Comparison of ENCODE assay signal across 9 cellular contexts in the genomic region with DNA sequence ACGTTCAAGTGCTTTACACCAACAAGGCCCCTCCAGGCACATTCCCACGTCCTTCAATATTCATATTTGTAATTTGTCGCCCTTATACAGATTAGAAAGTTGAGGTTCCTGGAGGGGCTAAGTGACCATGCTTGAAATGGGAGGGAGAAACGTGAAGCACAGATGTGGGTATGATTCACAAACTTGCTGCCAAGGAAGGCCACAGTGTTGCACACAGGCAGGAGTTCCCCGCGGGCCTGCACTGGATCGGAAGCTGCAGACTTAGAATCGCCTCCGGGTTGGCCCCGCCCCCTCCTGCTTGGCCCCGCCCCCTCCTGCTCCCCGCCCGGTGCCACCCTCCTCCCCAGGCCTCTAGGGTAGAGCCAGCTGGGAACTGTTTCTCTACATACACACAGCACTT. TPM values are rescaled to one million over a fixed set of nuclear protein-coding genes. Genes with fewer than 3 reads are reported as not detected.
DNase-seq lines count a peak whose midpoint lies in the region; ATAC-seq lines count a peak whose summit lies in the region.
"Had no signal": no experiment of that assay in that cellular context is flagged by ENCODE, and none has a peak within 500 bp of the region (broad histone marks: within the 10 kb centered on the region; RNA-seq: fewer than 3 reads in every experiment).

No MANE protein-coding gene starts in this region.

- intact Hi-C loops in Right ventricle myocardium superior (cut with DNase I), result no loop called here

- ATAC-seq in Right ventricle myocardium superior (ENCODE audit: poor library complexity) (peak; percentile 61), GM19324 (IDR thresholded peaks at IDR 0.05; ENCODE audit: low FRiP score, unreplicated experiment) (no peak)

- DNase-seq in GM04504 (ENCODE audit: low read depth) (peak; percentile 60), SKM-1 treated with dmso at 0.1 percent for 144 hours (lab: John Stamatoyannopoulos, UW; ENCODE audit: unreplicated experiment) (peak; percentile 56), Right ventricle myocardium superior (peak; percentile 85), putamen (ENCODE audit: low spot score) (peak; percentile 79), COLO668 (lab: John Stamatoyannopoulos, UW; ENCODE audit: unreplicated experiment) (no peak), NCI-H128 (lab: John Stamatoyannopoulos, UW; ENCODE audit: unreplicated experiment) (no peak), NCI-H774 (lab: John Stamatoyannopoulos, UW) (no peak)
- DNase-seq: activated B cell treated with CpG ODN at 0.5 μM for 24 hours had no signal

RNA-seq across cellular contexts. Expression of a gene that starts 58.2 kb away (rescaled TPM):
- total RNA-seq in Right ventricle myocardium superior, result 477 TPM

Comparison
In these comparisons a context has a peak if more than half of its experiments do, and no peak if none do; other contexts are left out.
1. DNase-seq: peak in GM04504 (single experiment), SKM-1 treated with dmso at 0.1 percent for 144 hours (single experiment), Right ventricle myocardium superior (single experiment) and putamen (single experiment); none in COLO668 (single experiment), NCI-H128 (single experiment) and NCI-H774 (single experiment).